8 cellular contexts compared by ENCODE assay signal in the genomic region with DNA sequence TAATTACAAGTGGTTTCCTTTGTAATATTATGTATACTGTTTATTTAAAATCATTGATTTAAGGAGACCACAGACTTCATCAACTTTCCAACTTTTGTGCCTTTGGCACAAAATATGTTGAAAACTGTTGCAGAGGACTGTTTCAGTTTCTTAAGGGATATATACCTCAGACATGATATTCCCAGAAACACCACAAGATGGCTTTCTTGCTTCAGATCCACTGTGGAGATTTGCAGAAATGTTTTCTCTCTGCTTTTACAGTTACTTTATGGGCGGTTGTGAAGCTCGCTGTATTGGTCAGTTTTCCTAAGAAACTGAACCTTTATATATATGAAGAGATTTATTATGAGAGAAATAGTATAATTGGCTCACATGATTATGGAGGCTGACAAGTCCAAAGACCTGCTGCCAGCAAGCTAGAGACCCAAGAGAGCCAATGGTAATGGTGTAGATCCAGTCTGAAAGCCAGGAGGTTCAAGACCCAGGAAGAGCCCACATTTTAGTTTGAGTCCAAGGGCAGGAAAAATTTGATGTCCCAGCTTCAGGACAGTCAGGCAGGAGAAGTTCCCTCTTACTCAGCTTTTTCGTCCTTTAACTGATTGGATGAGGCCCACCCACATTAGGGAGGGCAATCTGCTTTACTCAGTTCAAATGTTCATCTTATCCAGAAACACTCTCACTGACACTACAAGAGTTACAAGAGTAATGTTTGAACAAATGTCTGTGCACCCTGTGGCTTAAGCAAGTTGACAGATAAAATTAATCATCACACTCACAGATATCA. TPM values are rescaled to one million over a fixed set of nuclear protein-coding genes. Genes with fewer than 3 reads are reported as not detected.
DNase-seq lines count a peak whose midpoint lies in the region; ATAC-seq and TF ChIP-seq lines count a peak whose summit lies in the region.

No MANE protein-coding gene starts in this region.

- no peaks in the 10 kb centered on the region for H3K36me3 ChIP-seq in KMS-11 (ENCODE audit: insufficient read depth)
- no peaks in the 10 kb centered on the region for H3K36me3 ChIP-seq in suprapubic skin

- no peak for TF ChIP-seq EP300 in suprapubic skin (IDR thresholded peaks at IDR 0.05)

- H3K4me2 ChIP-seq in KMS-11 = no peak overlapping the region

- no peaks in the 10 kb centered on the region for H4K20me1 ChIP-seq in KMS-11 (ENCODE audit: insufficient read depth)

- no peak overlapping the region for H3K9ac ChIP-seq in KMS-11

- ATAC-seq in right cardiac atrium (peak; percentile 64), GM21723 (IDR thresholded peaks at IDR 0.05; ENCODE audit: unreplicated experiment) (no peak), GM21576 (IDR thresholded peaks at IDR 0.05; ENCODE audit: unreplicated experiment) (no peak)

- peaks cover 5% of the 10 kb centered on the region; the same call in 1 of the 2 replicates for H3K79me2 ChIP-seq in KMS-11 (ENCODE audit: insufficient read depth, low read depth)

- DNase-seq in SKM-1 treated with dmso at 0.1 percent for 144 hours (lab: John Stamatoyannopoulos, UW; ENCODE audit: unreplicated experiment) = peak; percentile 32
- no peak for DNase-seq in SKM-1 (lab: John Stamatoyannopoulos, UW; ENCODE audit: unreplicated experiment)
- DNase-seq in right cardiac atrium = no peak
- DNase-seq in suprapubic skin (ENCODE audit: low spot score in 2 of 2) = no peak

- H3K4me1 ChIP-seq in KMS-11 (ENCODE audit: low read depth, poor library complexity, severe bottlenecking) (peaks cover 9% of the 10 kb centered on the region), right cardiac atrium (ENCODE audit: control insufficient read depth, insufficient read depth, low read length) (no peaks in the 10 kb centered on the region), suprapubic skin (no peaks in the 10 kb centered on the region)

- H3K4me3 ChIP-seq in KMS-11 (IDR thresholded peaks at IDR 0.05; ENCODE audit: insufficient read depth, low read depth, low read length) = no peak overlapping the region
- H3K4me3 ChIP-seq in WI38 (ENCODE audit: low read depth, low read length) = no peak overlapping the region
- H3K4me3 ChIP-seq in right cardiac atrium (ENCODE audit: low read length) = no peak overlapping the region
- no peak overlapping the region for H3K4me3 ChIP-seq in suprapubic skin

- H3K27ac ChIP-seq in KMS-11 = no peak overlapping the region
- no peak overlapping the region for H3K27ac ChIP-seq in right cardiac atrium (ENCODE audit: low read length)
- no peak overlapping the region for H3K27ac ChIP-seq in suprapubic skin

- no peak for TF ChIP-seq POLR2A in suprapubic skin (IDR thresholded peaks at IDR 0.05)

- TF ChIP-seq CTCF in KMS-11 (conservative IDR thresholded peaks at IDR 0.05; ENCODE audit: low read depth, low read length) (peak; percentile 46), WI38 (IDR thresholded peaks at IDR 0.05; ENCODE audit: low read depth, low read length) (peak; percentile 53), suprapubic skin (IDR thresholded peaks at IDR 0.05) (peak; percentile 24 to 34)

- H2AFZ ChIP-seq in KMS-11 (ENCODE audit: low read depth) = no peak overlapping the region

- 48% methylated on average over 3 of the region's 3 CpGs for WGBS in right cardiac atrium
- WGBS in suprapubic skin = 63% methylated on average over 3 of the region's 3 CpGs

- intact Hi-C loops in right cardiac atrium (cut with DNase I) = loop anchor here in 2 of 4 donors (5.0 kb wide), 1 partner anchor 94 kb away; a partner anchor contains a TSS

- no peaks in the 10 kb centered on the region for H3K9me3 ChIP-seq in right cardiac atrium (ENCODE audit: control insufficient read depth, low read length)
- no peaks in the 10 kb centered on the region for H3K9me3 ChIP-seq in suprapubic skin

- H3K27me3 ChIP-seq in KMS-11 (ENCODE audit: insufficient read depth, low read depth) = no peaks in the 10 kb centered on the region
- H3K27me3 ChIP-seq in right cardiac atrium (ENCODE audit: control insufficient read depth, insufficient read depth) = no peaks in the 10 kb centered on the region
- H3K27me3 ChIP-seq in suprapubic skin = no peaks in the 10 kb centered on the region

RNA-seq across cellular contexts. Expression of a gene that starts 12.8 kb away (rescaled TPM):
- 10 to 100 TPM; 34.8 to 43.7 (median 39.7) TPM for total RNA-seq in right cardiac atrium
- 33.2 TPM for polyA plus RNA-seq in right cardiac atrium
- total RNA-seq in suprapubic skin = 10 to 100 TPM; 12.8 to 40.5 (median 28.4) TPM

Comparison
In these comparisons a context has a peak if more than half of its experiments do, and no peak if none do; other contexts are left out.
1. ATAC-seq: peak in right cardiac atrium (2 of 2); none in GM21723 (single experiment) and GM21576 (single experiment).
2. Peak in every context shown above with its lines, with median percentiles within 50 percentile points of each other: CTCF ChIP-seq.